ENCODE assay signal across 15 cellular contexts in the genomic region with DNA sequence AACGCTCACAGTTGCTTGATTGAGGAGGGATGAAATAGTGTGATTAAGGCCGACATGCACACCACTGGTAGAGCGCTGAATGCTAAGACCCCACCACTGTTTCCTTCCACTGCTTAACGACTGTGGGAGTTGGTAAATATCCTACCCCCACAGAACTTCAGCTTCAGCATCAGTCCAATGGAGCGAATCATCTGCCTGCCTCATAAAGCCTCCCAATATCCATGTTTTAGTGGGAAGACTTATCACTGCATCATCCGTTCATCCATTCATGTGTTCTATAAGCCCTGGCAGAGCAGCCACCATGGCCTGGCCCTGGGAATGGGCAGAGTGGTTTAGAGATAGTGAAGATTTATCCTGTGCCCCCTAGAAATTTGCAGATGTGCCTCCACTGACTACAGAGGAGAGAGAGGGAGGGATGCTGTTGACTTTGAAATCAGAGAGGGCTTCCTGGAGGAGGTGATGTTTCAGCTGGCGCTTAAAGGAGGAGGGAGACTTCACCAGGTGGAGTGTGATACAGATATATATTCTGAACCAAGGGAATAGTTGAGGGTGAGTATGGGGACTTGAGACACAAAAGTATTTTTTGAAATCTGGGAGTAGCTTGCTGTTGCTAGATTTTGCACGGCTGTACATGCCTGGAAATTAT.
"Had no signal": no experiment of that assay in that cellular context is flagged by ENCODE, and none has a peak within 500 bp of the region (broad histone marks: within the 10 kb centered on the region; RNA-seq: fewer than 3 reads in every experiment).

No MANE protein-coding gene starts in this region.

- H3K27me3 Mint-ChIP-seq: activated naive CD8-positive, alpha-beta T cell; naive B cell; stimulated activated naive B cell treated with anti-CD40 and anti-IgM and Interleukin-4, amounts not matched to agents 10 μg/mL and 1 μg/mL and 100 μg/mL, for 72 hours had no signal

- H3K4me1 Mint-ChIP-seq: naive B cell; stimulated activated naive B cell treated with anti-CD40 and anti-IgM and Interleukin-4, amounts not matched to agents 10 μg/mL and 1 μg/mL and 100 μg/mL, for 72 hours had no signal

- H3K27ac Mint-ChIP-seq: activated naive CD8-positive, alpha-beta T cell; stimulated activated naive B cell treated with anti-CD40 and anti-IgM and Interleukin-4, amounts not matched to agents 10 μg/mL and 1 μg/mL and 100 μg/mL, for 72 hours had no signal

- ATAC-seq: left colon; psoas muscle; right cardiac atrium; stimulated activated naive B cell treated with anti-CD40 and anti-IgM and Interleukin-4, amounts not matched to agents 10 μg/mL and 1 μg/mL and 100 μg/mL, for 72 hours had no signal

- H3K4me1 ChIP-seq: psoas muscle, thyroid gland had no signal

- H3K4me3 Mint-ChIP-seq: activated naive CD8-positive, alpha-beta T cell; naive B cell; stimulated activated naive B cell treated with anti-CD40 and anti-IgM and Interleukin-4, amounts not matched to agents 10 μg/mL and 1 μg/mL and 100 μg/mL, for 72 hours had no signal

- H3K9me3 ChIP-seq: ovary, psoas muscle, thyroid gland had no signal

- H3K27me3 ChIP-seq: hepatocyte, ovary, thyroid gland had no signal

- H3K36me3 ChIP-seq: ovary, thyroid gland had no signal

- H3K27ac ChIP-seq: hepatocyte, ovary, psoas muscle, thyroid gland had no signal

- H3K4me3 ChIP-seq: hepatocyte, ovary, psoas muscle, smooth muscle cell, thyroid gland had no signal

- DNase-seq: activated CD4-positive, alpha-beta T cell treated with anti-CD3 and anti-CD28 coated beads, Interleukin-2, amount 50 U/mL, for 4 hours; activated gamma-delta T cell treated with Interleukin-2 at 50 U/mL for 16 hours; cerebellar nuclear complex; effector CD4-positive, alpha-beta T cell; left colon; naive B cell; ovary; psoas muscle; right cardiac atrium; stimulated activated CD4-positive, alpha-beta T cell treated with anti-CD3 and anti-CD28 coated beads, Interleukin-4, amount 100 ng/mL, for 24 hours; stimulated activated naive B cell treated with anti-CD40 and anti-IgM and Interleukin-4, amounts not matched to agents 10 μg/mL and 1 μg/mL and 100 μg/mL, for 72 hours; thyroid gland had no signal
